ENCODE assay signal across 8 cellular contexts in genomic region chr4:175891863-175892262, GRCh38.
DNase-seq lines count a peak whose midpoint lies in the region; ATAC-seq and TF ChIP-seq lines count a peak whose summit lies in the region.

No MANE protein-coding gene starts in this region.

- no peak overlapping the region for H3K9ac ChIP-seq in mesendoderm (ENCODE audit: low read length)

- H3K18ac ChIP-seq in mesendoderm (ENCODE audit: low read length) = no peak overlapping the region

- no peaks in the 10 kb centered on the region for H3K79me2 ChIP-seq in mesendoderm (ENCODE audit: control insufficient read depth, insufficient read depth, low read length)

- no peak overlapping the region for H4K5ac ChIP-seq in mesendoderm (ENCODE audit: low read length)

- no peak overlapping the region for H2AK5ac ChIP-seq in mesendoderm (ENCODE audit: low read length)

- H2BK120ac ChIP-seq in mesendoderm (ENCODE audit: low read depth, low read length) = no peak overlapping the region

- TF ChIP-seq CTCF in GM12873 (IDR thresholded peaks at IDR 0.05; ENCODE audit: insufficient read depth, low read depth, low read length, missing control alignments) = peak; percentile 34

- peak; percentile 27 for DNase-seq in amniotic epithelial cell (ENCODE audit: low read depth)
- DNase-seq in mesendoderm = peak; percentile 30
- no peak for DNase-seq in activated T-cell treated with anti-CD3 and anti-CD28 coated beads, Interleukin-2, amount 50 U/mL, for 4 hours
- no peak for DNase-seq in activated T-cell treated with anti-CD3 and anti-CD28 coated beads, Interleukin-2, amount 50 U/mL, for 24 hours
- no peak for DNase-seq in HPDE6-E6E7 (ENCODE audit: extremely low spot score)

- H3K4me1 Mint-ChIP-seq in activated T-cell treated with anti-CD3 and anti-CD28 coated beads, Interleukin-2, amount 50 U/mL, for 4 hours (ENCODE audit: low read depth) = no peaks in the 10 kb centered on the region
- H3K4me1 Mint-ChIP-seq in activated T-cell treated with anti-CD3 and anti-CD28 coated beads, Interleukin-2, amount 50 U/mL, for 24 hours (ENCODE audit: low read depth) = no peaks in the 10 kb centered on the region

- no peaks in the 10 kb centered on the region for H3K79me1 ChIP-seq in mesendoderm (ENCODE audit: low read length)

- no peak overlapping the region for H3K4ac ChIP-seq in mesendoderm (ENCODE audit: low read depth, low read length)

- H3K9me3 Mint-ChIP-seq in activated T-cell treated with anti-CD3 and anti-CD28 coated beads, Interleukin-2, amount 50 U/mL, for 4 hours = no peaks in the 10 kb centered on the region
- no peaks in the 10 kb centered on the region for H3K9me3 Mint-ChIP-seq in activated T-cell treated with anti-CD3 and anti-CD28 coated beads, Interleukin-2, amount 50 U/mL, for 24 hours

- no peak overlapping the region for H3K4me3 ChIP-seq in mesendoderm (ENCODE audit: low read length)

- no peaks in the 10 kb centered on the region for H3K27me3 Mint-ChIP-seq in activated T-cell treated with anti-CD3 and anti-CD28 coated beads, Interleukin-2, amount 50 U/mL, for 4 hours (ENCODE audit: low read depth)
- H3K27me3 Mint-ChIP-seq in activated T-cell treated with anti-CD3 and anti-CD28 coated beads, Interleukin-2, amount 50 U/mL, for 24 hours = no peaks in the 10 kb centered on the region

- TF ChIP-seq EP300 in Ishikawa (IDR thresholded peaks at IDR 0.05; ENCODE audit: borderline replicate concordance) = no peak

- no peak overlapping the region for H3K56ac ChIP-seq in mesendoderm (ENCODE audit: low read length)

- no peaks in the 10 kb centered on the region for H3K4me1 ChIP-seq in mesendoderm (ENCODE audit: control insufficient read depth, low read depth, low read length)

- no peak overlapping the region for H3K27ac Mint-ChIP-seq in activated T-cell treated with anti-CD3 and anti-CD28 coated beads, Interleukin-2, amount 50 U/mL, for 24 hours

- H3K4me3 Mint-ChIP-seq in activated T-cell treated with anti-CD3 and anti-CD28 coated beads, Interleukin-2, amount 50 U/mL, for 4 hours = no peak overlapping the region
- no peak overlapping the region for H3K4me3 Mint-ChIP-seq in activated T-cell treated with anti-CD3 and anti-CD28 coated beads, Interleukin-2, amount 50 U/mL, for 24 hours

- H3K36me3 ChIP-seq in mesendoderm (ENCODE audit: control insufficient read depth, insufficient read depth, low read length) = no peaks in the 10 kb centered on the region

- H3K4me2 ChIP-seq in mesendoderm (ENCODE audit: low read length) = no peak overlapping the region

- H3K23ac ChIP-seq in mesendoderm (ENCODE audit: low read length) = no peak overlapping the region

- TF ChIP-seq RAD21 in Ishikawa (IDR thresholded peaks at IDR 0.05; ENCODE audit: low read depth) = peak; percentile 53

- no CpG with 5 or more reads among the region's 2 CpGs for WGBS in mesendoderm (ENCODE audit: extremely low coverage, insufficient coverage, low lambda C conversion rate)

- H2BK15ac ChIP-seq in mesendoderm (replicated peaks; ENCODE audit: low read depth) = no peak overlapping the region

- H2BK5ac ChIP-seq in mesendoderm (ENCODE audit: low read length) = no peak overlapping the region

- H3K27me3 ChIP-seq in mesendoderm (ENCODE audit: insufficient read depth, low read length, poor library complexity) = no peaks in the 10 kb centered on the region

- no peak for ATAC-seq in activated T-cell treated with anti-CD3 and anti-CD28 coated beads, Interleukin-2, amount 50 U/mL, for 4 hours
- no peak for ATAC-seq in GM21390 (IDR thresholded peaks at IDR 0.05; ENCODE audit: unreplicated experiment)

- H4K8ac ChIP-seq in mesendoderm (ENCODE audit: low read depth, low read length) = no peak overlapping the region

- H3K36me3 Mint-ChIP-seq in activated T-cell treated with anti-CD3 and anti-CD28 coated beads, Interleukin-2, amount 50 U/mL, for 4 hours (ENCODE audit: insufficient read depth) = no peaks in the 10 kb centered on the region
- H3K36me3 Mint-ChIP-seq in activated T-cell treated with anti-CD3 and anti-CD28 coated beads, Interleukin-2, amount 50 U/mL, for 24 hours (ENCODE audit: low read depth) = no peaks in the 10 kb centered on the region

- no peak overlapping the region for H3K27ac ChIP-seq in mesendoderm (ENCODE audit: low read depth, low read length)

TF ChIP-seq in Ishikawa, 13 proteins besides CTCF, POLR2A, EP300 and RAD21:
- TF ChIP-seq CEBPB (IDR thresholded peaks at IDR 0.05) = no peak
- no peak for TF ChIP-seq TAF1 (IDR thresholded peaks at IDR 0.05; ENCODE audit: low read depth)
- no peak for TF ChIP-seq TCF12 (IDR thresholded peaks at IDR 0.05; ENCODE audit: low read depth)
- no peak for TF ChIP-seq NFIC (IDR thresholded peaks at IDR 0.05)
- TF ChIP-seq USF1 (IDR thresholded peaks at IDR 0.05) = no peak
- no peak for TF ChIP-seq TEAD4 (IDR thresholded peaks at IDR 0.05)
- TF ChIP-seq YY1 (IDR thresholded peaks at IDR 0.05; ENCODE audit: low read depth) = no peak
- TF ChIP-seq CREB1 (IDR thresholded peaks at IDR 0.05; ENCODE audit: low read depth) = no peak
- TF ChIP-seq FOXM1 (IDR thresholded peaks at IDR 0.05; ENCODE audit: borderline replicate concordance, low read depth) = no peak
- no peak for TF ChIP-seq ZBTB7A (IDR thresholded peaks at IDR 0.05; ENCODE audit: low read depth)
- TF ChIP-seq REST (IDR thresholded peaks at IDR 0.05; ENCODE audit: low read depth) = no peak
- TF ChIP-seq EGR1 (IDR thresholded peaks at IDR 0.05) = no peak
- no peak for TF ChIP-seq MAX (IDR thresholded peaks at IDR 0.05)

Comparison
In these comparisons a context has a peak if more than half of its experiments do, and no peak if none do; other contexts are left out.
1. DNase-seq: peak in amniotic epithelial cell (single experiment) and mesendoderm (single experiment); none in activated T-cell treated with anti-CD3 and anti-CD28 coated beads, Interleukin-2, amount 50 U/mL, for 4 hours (single experiment), activated T-cell treated with anti-CD3 and anti-CD28 coated beads, Interleukin-2, amount 50 U/mL, for 24 hours (single experiment) and HPDE6-E6E7 (single experiment).